ENCODE assay signal across 8 cellular contexts in the genomic region with DNA sequence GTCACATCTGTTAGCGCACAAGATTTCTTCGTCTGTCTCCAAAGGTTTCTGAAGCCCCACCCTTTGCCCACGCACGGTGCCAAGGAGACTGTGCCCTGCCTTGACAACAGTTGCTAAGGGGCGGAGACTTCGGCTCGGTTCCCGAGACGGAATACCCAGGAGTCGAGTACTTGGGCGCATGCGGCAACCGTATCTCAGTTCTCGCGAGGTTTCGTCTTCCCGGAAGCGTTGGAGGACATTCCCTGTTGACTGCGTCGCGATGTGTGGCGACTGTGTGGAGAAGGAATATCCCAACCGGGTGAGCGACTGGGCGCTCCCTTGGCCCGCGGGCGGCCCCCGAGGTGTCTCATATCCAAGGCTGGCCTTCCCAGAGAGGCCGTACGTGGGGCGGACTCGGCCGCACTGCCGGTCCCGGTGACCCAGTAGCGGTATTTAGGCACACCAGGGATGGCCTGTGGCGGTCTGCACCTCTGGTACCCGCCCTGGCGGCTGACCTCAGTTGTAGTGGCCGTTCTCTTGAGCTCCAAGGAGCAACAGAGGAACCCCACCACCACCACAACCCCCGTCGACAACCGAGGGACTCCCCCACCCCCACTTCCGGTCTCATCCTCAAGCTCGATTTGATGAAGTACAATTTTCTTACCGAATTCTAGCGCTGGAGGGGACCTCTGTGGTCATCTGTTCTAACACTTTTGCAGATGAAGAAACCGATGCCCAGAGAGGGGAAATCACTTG. TPM values are rescaled to one million over a fixed set of nuclear protein-coding genes. Genes with fewer than 3 reads are reported as not detected.
A peak's percentile ranks its signal among the peaks of the same experiment; 100 is the strongest.
DNase-seq lines count a peak whose midpoint lies in the region; ATAC-seq, FAIRE-seq and TF ChIP-seq lines count a peak whose summit lies in the region.

CHURC1 (plus strand) TSS at position 219 of the 735 bp plus-strand sequence; CDS start at position 260, 41 bp downstream.

- no peaks in the 10 kb centered on the region for H3K9me3 Mint-ChIP-seq in activated naive CD8-positive, alpha-beta T cell treated with anti-CD3 and anti-CD28 coated beads, Interleukin-2, amount 50 U/mL, for 24 hours

- H3K9me3 ChIP-seq in pancreas (no peaks in the 10 kb centered on the region), tibial artery (no peaks in the 10 kb centered on the region)

- ATAC-seq in HG02763 (IDR thresholded peaks at IDR 0.05; ENCODE audit: unreplicated experiment) = peak; percentile 98
- peak; percentile 99 for ATAC-seq in activated naive CD8-positive, alpha-beta T cell treated with anti-CD3 and anti-CD28 coated beads, Interleukin-2, amount 50 U/mL, for 24 hours
- ATAC-seq in Right ventricle myocardium superior (ENCODE audit: poor library complexity) = peak; percentile 99
- ATAC-seq in pancreas = peak; percentile 99 to 100 (median 100)

- H3K27me3 Mint-ChIP-seq in activated naive CD8-positive, alpha-beta T cell treated with anti-CD3 and anti-CD28 coated beads, Interleukin-2, amount 50 U/mL, for 24 hours = no peaks in the 10 kb centered on the region

- H3K27ac Mint-ChIP-seq in activated naive CD8-positive, alpha-beta T cell treated with anti-CD3 and anti-CD28 coated beads, Interleukin-2, amount 50 U/mL, for 24 hours = peak within 1 kb of the TSS; percentile 94

- H3K36me3 ChIP-seq in pancreas = no peaks in the 10 kb centered on the region
- peaks cover 0 to 5% (median 0%) of the 10 kb centered on the region in 3 donors for H3K36me3 ChIP-seq in tibial artery

- peak within 1 kb of the TSS; percentile 88 for H3K4me3 Mint-ChIP-seq in activated naive CD8-positive, alpha-beta T cell treated with anti-CD3 and anti-CD28 coated beads, Interleukin-2, amount 50 U/mL, for 24 hours

- peak within 1 kb of the TSS; percentile 96 for H3K4me3 ChIP-seq in GM12865 (ENCODE audit: low read depth, low read length)
- H3K4me3 ChIP-seq in pancreas = peak within 1 kb of the TSS; percentile 51 to 99 (median 92)
- H3K4me3 ChIP-seq in tibial artery = peak within 1 kb of the TSS; percentile 84 to 99

- FAIRE-seq in pancreas (lab: Jason Lieb, UNC) = peak; percentile 86

- peaks cover 23% of the 10 kb centered on the region for H3K36me3 Mint-ChIP-seq in activated naive CD8-positive, alpha-beta T cell treated with anti-CD3 and anti-CD28 coated beads, Interleukin-2, amount 50 U/mL, for 24 hours (ENCODE audit: low read depth)

- TF ChIP-seq CTCF in GM12865 (IDR thresholded peaks at IDR 0.05; ENCODE audit: insufficient read depth, low read depth, low read length, missing control alignments) = no peak
- no peak for TF ChIP-seq CTCF in pancreas (IDR thresholded peaks at IDR 0.05)
- no peak for TF ChIP-seq CTCF in tibial artery (IDR thresholded peaks at IDR 0.05)

- DNase-seq in GM12865 (ENCODE audit: low read depth) (peak; percentile 97), NCI-H1417 treated with DMSO at 0.1 percent for 48 hours (lab: John Stamatoyannopoulos, UW) (peak; percentile 76), SW480 (ENCODE audit: low spot score) (peak; percentile 96), Right ventricle myocardium superior (peak; percentile 99), pancreas (peak; percentile 93 to 100 (median 100)), tibial artery (peak; percentile 99)
- DNase-seq in activated naive CD8-positive, alpha-beta T cell treated with anti-CD3 and anti-CD28 coated beads, Interleukin-2, amount 50 U/mL, for 24 hours = peak; percentile 97

- H3K4me1 ChIP-seq in pancreas = peaks cover 4 to 21% (median 14%) of the 10 kb centered on the region in 3 donors
- H3K4me1 ChIP-seq in tibial artery = peaks cover 0 to 49% (median 30%) of the 10 kb centered on the region in 4 donors

- WGBS in pancreas, 2 donors = 0 to 1% methylated on average over 49 of the region's 49 CpGs

- H3K27ac ChIP-seq in pancreas (peak within 1 kb of the TSS; percentile 82 to 94 (median 86)), tibial artery (peak within 1 kb of the TSS; percentile 95 to 99)

- H3K27me3 ChIP-seq in pancreas = no peaks in the 10 kb centered on the region
- no peaks in the 10 kb centered on the region for H3K27me3 ChIP-seq in tibial artery

- intact Hi-C loops in Right ventricle myocardium superior (cut with DNase I) (loop anchor here (10.0 kb wide), 1 partner anchor 70 kb away; the partner anchor contains the start of gene FNTB), pancreas (cut with DNase I) (no loop called here), tibial artery (cut with DNase I; ENCODE audit: low total_unique reads) (loop anchor here (5.0 kb wide), 1 partner anchor 73 kb away; the partner anchor contains the start of gene FNTB)

- peaks cover 56% of the 10 kb centered on the region for H3K4me1 Mint-ChIP-seq in activated naive CD8-positive, alpha-beta T cell treated with anti-CD3 and anti-CD28 coated beads, Interleukin-2, amount 50 U/mL, for 24 hours

RNA-seq across cellular contexts. Expression of gene CHURC1, which starts in this region (rescaled TPM):
- total RNA-seq in Right ventricle myocardium superior = 107 TPM
- 10 to 100 TPM; 22.7 to 33.2 (median 29.4) TPM for total RNA-seq in pancreas
- 10 to 100 TPM; 13.0 to 22.6 TPM for polyA plus RNA-seq in pancreas

Comparison
In these comparisons a context has a peak if more than half of its experiments do, and no peak if none do; other contexts are left out.
1. Peak in every context shown above with its lines: DNase-seq, ATAC-seq, H3K4me3 ChIP-seq and H3K27ac ChIP-seq.
2. intact Hi-C loops: an anchor here in Right ventricle myocardium superior (10.0 kb wide) and tibial artery (5.0 kb wide); none called in pancreas.